Comparison of ENCODE assay signal across 20 cellular contexts in genomic region chr7:28347964-28348363, GRCh38.
DNase-seq lines count a peak whose midpoint lies in the region; ATAC-seq and TF ChIP-seq lines count a peak whose summit lies in the region.
"Had no signal": no experiment of that assay in that cellular context is flagged by ENCODE, and none has a peak within 500 bp of the region (broad histone marks: within the 10 kb centered on the region; RNA-seq: fewer than 3 reads in every experiment).

No MANE protein-coding gene starts in this region.

- CTCF ChIA-PET in activated CD4-positive, alpha-beta T cell treated with anti-CD3 and anti-CD28 coated beads for 36 hours (lab: Charles Lee) = interaction anchor here (0.5 to 1.1 kb wide), 3 partner anchors 12 to 69 kb away, joined by 3 to 4 read pairs (median 3); no protein-coding TSS in a partner anchor

- H3K4me2 ChIP-seq in osteoblast (ENCODE audit: insufficient read depth, low read length) = peak overlapping the region; percentile 71

- POLR2A ChIA-PET in activated CD4-positive, alpha-beta T cell treated with anti-CD3 and anti-CD28 coated beads for 36 hours (lab: Charles Lee) = interaction anchor here (0.6 kb wide), 1 partner anchor 282 kb away, joined by 3 read pairs; no protein-coding TSS in a partner anchor

- H3K36me3 Mint-ChIP-seq in stimulated activated naive B cell treated with anti-CD40 and anti-IgM and Interleukin-4, amounts not matched to agents 10 μg/mL and 1 μg/mL and 100 μg/mL, for 72 hours = no peaks in the 10 kb centered on the region
- H3K36me3 Mint-ChIP-seq in activated CD4-positive, alpha-beta T cell treated with anti-CD3 and anti-CD28 coated beads for 36 hours (ENCODE audit: low read depth) = no peaks in the 10 kb centered on the region
- no peaks in the 10 kb centered on the region for H3K36me3 Mint-ChIP-seq in HFFc6 (ENCODE audit: low read depth)
- H3K36me3 Mint-ChIP-seq: activated naive CD4-positive, alpha-beta T cell treated with anti-CD3 and anti-CD28 coated beads, Interleukin-2, amount 50 U/mL, for 24 hours; T-cell had no signal

- peak overlapping the region; percentile 6 for H2AFZ ChIP-seq in osteoblast (ENCODE audit: low read length)

- no peak for ATAC-seq in RWPE2 (ENCODE audit: low read depth)
- no peak for ATAC-seq in left colon
- ATAC-seq in stimulated activated naive B cell treated with anti-CD40 and anti-IgM and Interleukin-4, amounts not matched to agents 10 μg/mL and 1 μg/mL and 100 μg/mL, for 72 hours (replicated peaks) = no peak
- ATAC-seq in activated CD4-positive, alpha-beta T cell treated with anti-CD3 and anti-CD28 coated beads for 36 hours = no peak
- ATAC-seq: K562; stimulated activated naive CD8-positive, alpha-beta T cell treated with anti-CD3 and anti-CD28 coated beads, Interleukin-15, Interleukin-2, amounts not matched to agents 100 U/mL and 50 U/mL, for 24 hours; T-cell had no signal

- no peaks in the 10 kb centered on the region for H3K9me3 Mint-ChIP-seq in stimulated activated naive B cell treated with anti-CD40 and anti-IgM and Interleukin-4, amounts not matched to agents 10 μg/mL and 1 μg/mL and 100 μg/mL, for 72 hours
- H3K9me3 Mint-ChIP-seq in activated CD4-positive, alpha-beta T cell treated with anti-CD3 and anti-CD28 coated beads for 36 hours (ENCODE audit: low read depth) = no peaks in the 10 kb centered on the region
- H3K9me3 Mint-ChIP-seq in HFFc6 = no peaks in the 10 kb centered on the region; the same call in 1 of the 2 replicates
- H3K9me3 Mint-ChIP-seq: activated B cell treated with CpG ODN at 0.5 μM for 24 hours; activated naive CD4-positive, alpha-beta T cell treated with anti-CD3 and anti-CD28 coated beads, Interleukin-2, amount 50 U/mL, for 24 hours; T-cell had no signal

- H3K4me3 Mint-ChIP-seq in stimulated activated naive B cell treated with anti-CD40 and anti-IgM and Interleukin-4, amounts not matched to agents 10 μg/mL and 1 μg/mL and 100 μg/mL, for 72 hours = no peak overlapping the region
- no peak overlapping the region for H3K4me3 Mint-ChIP-seq in activated CD4-positive, alpha-beta T cell treated with anti-CD3 and anti-CD28 coated beads for 36 hours
- H3K4me3 Mint-ChIP-seq in HFFc6 = no peak overlapping the region
- H3K4me3 Mint-ChIP-seq: activated B cell treated with CpG ODN at 0.5 μM for 24 hours; activated naive CD4-positive, alpha-beta T cell treated with anti-CD3 and anti-CD28 coated beads, Interleukin-2, amount 50 U/mL, for 24 hours; neural crest cell; T-cell had no signal

- H3K4me3 ChIP-seq in AG10803 (ENCODE audit: low read length) = no peak overlapping the region
- no peak overlapping the region for H3K4me3 ChIP-seq in RWPE2 (ENCODE audit: severe bottlenecking)
- H3K4me3 ChIP-seq in foreskin fibroblast (ENCODE audit: low read depth in 1 of 2, low read length in 2 of 2) = no peak overlapping the region
- H3K4me3 ChIP-seq in osteoblast (ENCODE audit: insufficient read depth, low read length) = peak overlapping the region; percentile 7
- H3K4me3 ChIP-seq: K562 had no signal

- DNase-seq in AG10803 (ENCODE audit: low read depth) = peak; percentile 66
- no peak for DNase-seq in RWPE2 (ENCODE audit: low spot score)
- DNase-seq in foreskin fibroblast = peak; percentile 91 to 96
- peak; percentile 88 for DNase-seq in osteoblast (ENCODE audit: insufficient read length, low spot score, missing footprints)
- DNase-seq in left colon = no peak
- no peak for DNase-seq in stimulated activated naive B cell treated with anti-CD40 and anti-IgM and Interleukin-4, amounts not matched to agents 10 μg/mL and 1 μg/mL and 100 μg/mL, for 72 hours
- DNase-seq in activated CD4-positive, alpha-beta T cell treated with anti-CD3 and anti-CD28 coated beads for 36 hours = no peak
- no peak for DNase-seq in HFFc6
- DNase-seq: activated B cell treated with CpG ODN at 0.5 μM for 24 hours; activated CD8-positive, alpha-beta memory T cell treated with anti-CD3 and anti-CD28 coated beads, Interleukin-2, amount 50 U/mL, for 4 hours; H7; head of caudate nucleus; NCI-H1436 treated with DMSO at 0.1 percent for 48 hours; NCI-H524 treated with DMSO at 0.1 percent for 48 hours; OCI-M1; stimulated activated naive CD8-positive, alpha-beta T cell treated with anti-CD3 and anti-CD28 coated beads, Interleukin-15, Interleukin-2, amounts not matched to agents 100 U/mL and 50 U/mL, for 24 hours; T-cell had no signal

- H3K27ac ChIP-seq in RWPE2 (ENCODE audit: poor library complexity, severe bottlenecking) = peak overlapping the region; percentile 62
- H3K27ac ChIP-seq in osteoblast (ENCODE audit: low read depth, low read length) = peak overlapping the region; percentile 76

- peaks cover 0 to 2% of the 10 kb centered on the region in 2 donors for H3K4me1 Mint-ChIP-seq in stimulated activated naive B cell treated with anti-CD40 and anti-IgM and Interleukin-4, amounts not matched to agents 10 μg/mL and 1 μg/mL and 100 μg/mL, for 72 hours
- no peaks in the 10 kb centered on the region for H3K4me1 Mint-ChIP-seq in activated CD4-positive, alpha-beta T cell treated with anti-CD3 and anti-CD28 coated beads for 36 hours
- H3K4me1 Mint-ChIP-seq in HFFc6 (ENCODE audit: low read depth) = no peaks in the 10 kb centered on the region; the same call in 1 of the 2 replicates
- H3K4me1 Mint-ChIP-seq: activated B cell treated with CpG ODN at 0.5 μM for 24 hours; activated naive CD4-positive, alpha-beta T cell treated with anti-CD3 and anti-CD28 coated beads, Interleukin-2, amount 50 U/mL, for 24 hours; neural crest cell; T-cell had no signal

- H3K36me3 ChIP-seq in RWPE2 (ENCODE audit: low read depth) = no peaks in the 10 kb centered on the region
- H3K36me3 ChIP-seq in osteoblast (ENCODE audit: insufficient read depth, low read length) = no peaks in the 10 kb centered on the region

- H3K9me3 ChIP-seq in RWPE2 (ENCODE audit: severe bottlenecking) (no peaks in the 10 kb centered on the region), osteoblast (ENCODE audit: low read depth, low read length) (no peaks in the 10 kb centered on the region)

- H3K79me2 ChIP-seq in osteoblast (ENCODE audit: insufficient read depth, low read length) = no peaks in the 10 kb centered on the region

- intact Hi-C loops in left colon (cut with DNase I, micrococcal nuclease) = no loop called here
- intact Hi-C loops in activated CD4-positive, alpha-beta T cell treated with anti-CD3 and anti-CD28 coated beads for 36 hours (cut with DNase I, micrococcal nuclease) = no loop called here

- H3K4me1 ChIP-seq in RWPE2 (ENCODE audit: insufficient read depth, poor library complexity, severe bottlenecking) (peaks cover 16% of the 10 kb centered on the region), osteoblast (ENCODE audit: insufficient read depth, low read length) (peaks cover 32% of the 10 kb centered on the region)

- H4K20me1 ChIP-seq in osteoblast (ENCODE audit: insufficient read depth, low read length) = no peaks in the 10 kb centered on the region

- peaks cover 29 to 39% of the 10 kb centered on the region in 2 donors for H3K27me3 Mint-ChIP-seq in stimulated activated naive B cell treated with anti-CD40 and anti-IgM and Interleukin-4, amounts not matched to agents 10 μg/mL and 1 μg/mL and 100 μg/mL, for 72 hours
- H3K27me3 Mint-ChIP-seq in activated CD4-positive, alpha-beta T cell treated with anti-CD3 and anti-CD28 coated beads for 36 hours = peaks cover 8% of the 10 kb centered on the region
- peaks cover 11% of the 10 kb centered on the region for H3K27me3 Mint-ChIP-seq in HFFc6 (ENCODE audit: insufficient read depth)
- H3K27me3 Mint-ChIP-seq: activated naive CD4-positive, alpha-beta T cell treated with anti-CD3 and anti-CD28 coated beads, Interleukin-2, amount 50 U/mL, for 24 hours had no signal

- TF ChIP-seq CTCF in AG10803 (conservative IDR thresholded peaks at IDR 0.05; ENCODE audit: low read length) (no peak), RWPE2 (IDR thresholded peaks at IDR 0.05; ENCODE audit: poor library complexity, severe bottlenecking) (no peak), foreskin fibroblast (IDR thresholded peaks at IDR 0.05; ENCODE audit: low read depth, low read length) (no peak), osteoblast (IDR thresholded peaks at IDR 0.05; ENCODE audit: extremely low read depth, low read depth, low read length) (no peak), HFFc6 (IDR thresholded peaks at IDR 0.05) (no peak)

- H3K27me3 ChIP-seq in RWPE2 (ENCODE audit: insufficient read depth, poor library complexity, severe bottlenecking) (no peaks in the 10 kb centered on the region), osteoblast (ENCODE audit: insufficient read depth, low read length) (no peaks in the 10 kb centered on the region)

- H3K27ac Mint-ChIP-seq in stimulated activated naive B cell treated with anti-CD40 and anti-IgM and Interleukin-4, amounts not matched to agents 10 μg/mL and 1 μg/mL and 100 μg/mL, for 72 hours = no peak overlapping the region
- no peak overlapping the region for H3K27ac Mint-ChIP-seq in activated CD4-positive, alpha-beta T cell treated with anti-CD3 and anti-CD28 coated beads for 36 hours
- H3K27ac Mint-ChIP-seq in HFFc6 = no peak overlapping the region; the same call in 1 of the 2 replicates
- H3K27ac Mint-ChIP-seq: activated B cell treated with CpG ODN at 0.5 μM for 24 hours; activated naive CD4-positive, alpha-beta T cell treated with anti-CD3 and anti-CD28 coated beads, Interleukin-2, amount 50 U/mL, for 24 hours; T-cell had no signal

Comparison
In these comparisons a context has a peak if more than half of its experiments do, and no peak if none do; other contexts are left out.
1. DNase-seq: peak in AG10803 (single experiment), foreskin fibroblast (2 of 2) and osteoblast (single experiment); none in RWPE2 (single experiment), left colon (0 of 2), stimulated activated naive B cell treated with anti-CD40 and anti-IgM and Interleukin-4, amounts not matched to agents 10 μg/mL and 1 μg/mL and 100 μg/mL, for 72 hours (single experiment), activated CD4-positive, alpha-beta T cell treated with anti-CD3 and anti-CD28 coated beads for 36 hours (single experiment) and HFFc6 (single experiment).